ENCODE assay signal across 10 cellular contexts in the genomic region with DNA sequence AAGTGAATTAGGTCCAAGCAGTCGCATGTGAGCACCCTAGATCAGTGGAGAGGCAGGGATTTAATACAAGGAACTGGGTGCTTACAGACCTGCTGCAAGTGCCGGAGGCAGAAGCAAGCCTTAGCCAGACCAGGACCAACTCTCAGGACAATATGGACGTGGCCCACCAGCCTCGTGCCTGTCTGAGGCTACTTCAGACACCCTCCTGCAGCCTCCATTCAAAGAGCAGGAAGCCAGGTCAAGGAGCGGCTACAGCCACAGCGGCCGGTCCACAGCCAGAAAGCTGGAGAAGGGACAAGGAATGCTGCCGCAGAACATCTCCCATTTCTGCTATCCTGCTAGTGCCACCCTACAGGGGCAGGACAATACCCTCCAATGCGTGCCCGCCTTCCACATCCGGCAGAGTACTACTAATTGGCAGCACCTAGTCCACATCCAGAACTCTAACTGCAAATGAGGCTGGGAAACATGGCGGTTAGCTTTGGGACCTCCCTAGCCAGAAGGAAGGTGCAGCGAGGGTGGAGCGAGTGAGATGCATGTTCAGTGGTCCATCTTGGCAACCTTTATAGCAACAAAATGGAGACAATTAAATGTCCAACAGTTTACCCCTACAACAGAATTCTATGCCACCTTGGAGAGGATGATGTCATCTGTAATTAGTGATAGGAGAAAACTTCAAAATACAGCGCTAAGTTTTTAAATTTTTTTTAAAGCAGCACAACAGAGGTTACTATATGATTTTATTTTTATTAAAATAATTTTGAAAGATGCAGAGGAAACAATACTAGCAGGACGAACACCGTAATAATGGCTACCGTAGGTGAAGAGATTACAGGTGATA. TPM values are rescaled to one million over a fixed set of nuclear protein-coding genes. Genes with fewer than 3 reads are reported as not detected.
DNase-seq lines count a peak whose midpoint lies in the region; ATAC-seq lines count a peak whose summit lies in the region.
"Had no signal": no experiment of that assay in that cellular context is flagged by ENCODE, and none has a peak within 500 bp of the region (broad histone marks: within the 10 kb centered on the region; RNA-seq: fewer than 3 reads in every experiment).

No MANE protein-coding gene starts in this region.

- POLR2A ChIA-PET in activated CD4-positive, alpha-beta T cell treated with anti-CD3 and anti-CD28 coated beads, Interleukin-2, amount 10 ng/mL, durations not matched to agents 7 days and 5 days (lab: Charles Lee): no interaction called here
- POLR2A ChIA-PET in activated CD4-positive, alpha-beta memory T cell treated with anti-CD3 and anti-CD28 coated beads, Interleukin-2, amount 10 ng/mL, durations not matched to agents 7 days and 5 days (lab: Charles Lee): no interaction called here

- CTCF ChIA-PET in activated CD4-positive, alpha-beta T cell treated with anti-CD3 and anti-CD28 coated beads, Interleukin-2, amount 10 ng/mL, durations not matched to agents 7 days and 5 days (lab: Charles Lee): no interaction called here
- CTCF ChIA-PET in activated CD4-positive, alpha-beta memory T cell treated with anti-CD3 and anti-CD28 coated beads, Interleukin-2, amount 10 ng/mL, durations not matched to agents 7 days and 5 days (lab: Charles Lee): no interaction called here

- H3K27ac Mint-ChIP-seq in activated CD4-positive, alpha-beta T cell treated with anti-CD3 and anti-CD28 coated beads, Interleukin-2, amount 10 ng/mL, durations not matched to agents 7 days and 5 days: peak overlapping the region; percentile 62
- H3K27ac Mint-ChIP-seq in activated CD4-positive, alpha-beta memory T cell treated with anti-CD3 and anti-CD28 coated beads, Interleukin-2, amount 10 ng/mL, durations not matched to agents 7 days and 5 days: no peak overlapping the region
- no peak overlapping the region for H3K27ac Mint-ChIP-seq in stimulated activated naive B cell treated with anti-CD40 and anti-IgM and Interleukin-4, amounts not matched to agents 10 μg/mL and 1 μg/mL and 100 μg/mL, for 72 hours

- no peak overlapping the region for H3K27ac ChIP-seq in iPS-20b (ENCODE audit: low read length)

- H3K9me3 Mint-ChIP-seq in activated CD4-positive, alpha-beta T cell treated with anti-CD3 and anti-CD28 coated beads, Interleukin-2, amount 10 ng/mL, durations not matched to agents 7 days and 5 days: no peaks in the 10 kb centered on the region
- no peaks in the 10 kb centered on the region for H3K9me3 Mint-ChIP-seq in activated CD4-positive, alpha-beta memory T cell treated with anti-CD3 and anti-CD28 coated beads, Interleukin-2, amount 10 ng/mL, durations not matched to agents 7 days and 5 days
- no peaks in the 10 kb centered on the region for H3K9me3 Mint-ChIP-seq in stimulated activated naive B cell treated with anti-CD40 and anti-IgM and Interleukin-4, amounts not matched to agents 10 μg/mL and 1 μg/mL and 100 μg/mL, for 72 hours

- peaks cover 5% of the 10 kb centered on the region for H3K4me1 ChIP-seq in iPS-20b (ENCODE audit: insufficient read depth, low read length)

- peaks cover 18% of the 10 kb centered on the region for H3K27me3 ChIP-seq in iPS-20b (ENCODE audit: insufficient read depth, low read length)
- H3K27me3 ChIP-seq: ovary had no signal

- H3K4me3 Mint-ChIP-seq in activated CD4-positive, alpha-beta T cell treated with anti-CD3 and anti-CD28 coated beads, Interleukin-2, amount 10 ng/mL, durations not matched to agents 7 days and 5 days: peak overlapping the region; percentile 88
- peak overlapping the region; percentile 88 for H3K4me3 Mint-ChIP-seq in activated CD4-positive, alpha-beta memory T cell treated with anti-CD3 and anti-CD28 coated beads, Interleukin-2, amount 10 ng/mL, durations not matched to agents 7 days and 5 days
- H3K4me3 Mint-ChIP-seq in stimulated activated naive B cell treated with anti-CD40 and anti-IgM and Interleukin-4, amounts not matched to agents 10 μg/mL and 1 μg/mL and 100 μg/mL, for 72 hours: peak overlapping the region; percentile 96 to 98

- H3K27me3 Mint-ChIP-seq in activated CD4-positive, alpha-beta T cell treated with anti-CD3 and anti-CD28 coated beads, Interleukin-2, amount 10 ng/mL, durations not matched to agents 7 days and 5 days: peaks cover 12% of the 10 kb centered on the region
- peaks cover 13% of the 10 kb centered on the region for H3K27me3 Mint-ChIP-seq in activated CD4-positive, alpha-beta memory T cell treated with anti-CD3 and anti-CD28 coated beads, Interleukin-2, amount 10 ng/mL, durations not matched to agents 7 days and 5 days
- peaks cover 7 to 13% of the 10 kb centered on the region in 2 donors for H3K27me3 Mint-ChIP-seq in stimulated activated naive B cell treated with anti-CD40 and anti-IgM and Interleukin-4, amounts not matched to agents 10 μg/mL and 1 μg/mL and 100 μg/mL, for 72 hours

- ATAC-seq in stimulated activated naive B cell treated with anti-CD40 and anti-IgM and Interleukin-4, amounts not matched to agents 10 μg/mL and 1 μg/mL and 100 μg/mL, for 72 hours (replicated peaks): no peak
- no peak for ATAC-seq in HG02973 (IDR thresholded peaks at IDR 0.05; ENCODE audit: unreplicated experiment)

- no peak for DNase-seq in activated CD4-positive, alpha-beta T cell treated with anti-CD3 and anti-CD28 coated beads, Interleukin-2, amount 10 ng/mL, durations not matched to agents 7 days and 5 days
- DNase-seq in activated CD4-positive, alpha-beta T cell treated with anti-CD3 and anti-CD28 coated beads, Interleukin-2, amount 50 U/mL, for 48 hours: no peak
- no peak for DNase-seq in activated CD4-positive, alpha-beta memory T cell treated with anti-CD3 and anti-CD28 coated beads, Interleukin-2, amount 10 ng/mL, durations not matched to agents 7 days and 5 days
- no peak for DNase-seq in stimulated activated naive B cell treated with anti-CD40 and anti-IgM and Interleukin-4, amounts not matched to agents 10 μg/mL and 1 μg/mL and 100 μg/mL, for 72 hours
- DNase-seq in DMS114 treated with DMSO at 0.1 percent for 48 hours (lab: John Stamatoyannopoulos, UW; ENCODE audit: unreplicated experiment) (no peak), NCI-H2107 (lab: John Stamatoyannopoulos, UW) (no peak)

- H3K36me3 ChIP-seq in iPS-20b (ENCODE audit: insufficient read depth, low read depth, low read length): peaks cover 16% of the 10 kb centered on the region
- H3K36me3 ChIP-seq: ovary had no signal

- peaks cover 16% of the 10 kb centered on the region for H3K4me1 Mint-ChIP-seq in activated CD4-positive, alpha-beta T cell treated with anti-CD3 and anti-CD28 coated beads, Interleukin-2, amount 10 ng/mL, durations not matched to agents 7 days and 5 days
- H3K4me1 Mint-ChIP-seq in activated CD4-positive, alpha-beta memory T cell treated with anti-CD3 and anti-CD28 coated beads, Interleukin-2, amount 10 ng/mL, durations not matched to agents 7 days and 5 days: peaks cover 21% of the 10 kb centered on the region
- peaks cover 13 to 20% of the 10 kb centered on the region in 2 donors for H3K4me1 Mint-ChIP-seq in stimulated activated naive B cell treated with anti-CD40 and anti-IgM and Interleukin-4, amounts not matched to agents 10 μg/mL and 1 μg/mL and 100 μg/mL, for 72 hours

- H3K36me3 Mint-ChIP-seq in activated CD4-positive, alpha-beta T cell treated with anti-CD3 and anti-CD28 coated beads, Interleukin-2, amount 10 ng/mL, durations not matched to agents 7 days and 5 days (ENCODE audit: low read depth): peaks cover 15% of the 10 kb centered on the region
- H3K36me3 Mint-ChIP-seq in activated CD4-positive, alpha-beta memory T cell treated with anti-CD3 and anti-CD28 coated beads, Interleukin-2, amount 10 ng/mL, durations not matched to agents 7 days and 5 days (ENCODE audit: low read depth): peaks cover 6% of the 10 kb centered on the region
- peaks cover 11 to 21% of the 10 kb centered on the region in 2 donors for H3K36me3 Mint-ChIP-seq in stimulated activated naive B cell treated with anti-CD40 and anti-IgM and Interleukin-4, amounts not matched to agents 10 μg/mL and 1 μg/mL and 100 μg/mL, for 72 hours

- no peaks in the 10 kb centered on the region for H3K9me3 ChIP-seq in iPS-20b (ENCODE audit: insufficient read depth, low read depth, low read length)
- H3K9me3 ChIP-seq: ovary had no signal

- no peak overlapping the region for H3K9ac ChIP-seq in iPS-20b (ENCODE audit: low read depth, low read length)

- peak overlapping the region; percentile 97; the same call in 1 of the 2 replicates for H3K4me3 ChIP-seq in iPS-20b (ENCODE audit: low read length)

RNA-seq across cellular contexts. Expression of gene ALDH1B1, which starts 1.0 kb away (rescaled TPM):
- total RNA-seq in activated CD4-positive, alpha-beta T cell treated with anti-CD3 and anti-CD28 coated beads, Interleukin-2, amount 10 ng/mL, durations not matched to agents 7 days and 5 days: 1 to 10 TPM; 8.0 to 8.1 TPM
- 1 to 10 TPM; 7.7 to 8.4 TPM for total RNA-seq in activated CD4-positive, alpha-beta memory T cell treated with anti-CD3 and anti-CD28 coated beads, Interleukin-2, amount 10 ng/mL, durations not matched to agents 7 days and 5 days

RNA-seq across cellular contexts. Expression of gene IGFBPL1, which starts 32.8 kb away (rescaled TPM):
- total RNA-seq in activated CD4-positive, alpha-beta T cell treated with anti-CD3 and anti-CD28 coated beads, Interleukin-2, amount 10 ng/mL, durations not matched to agents 7 days and 5 days: not detected
- under 1 TPM in 1 of 2 experiments, not detected in 1; 0.20 TPM for total RNA-seq in activated CD4-positive, alpha-beta memory T cell treated with anti-CD3 and anti-CD28 coated beads, Interleukin-2, amount 10 ng/mL, durations not matched to agents 7 days and 5 days
- total RNA-seq: esophagus mucosa had no signal
